Comparison of ENCODE assay signal across 8 cellular contexts in genomic region chr19:16627928-16628182, GRCh38. TPM values are rescaled to one million over a fixed set of nuclear protein-coding genes. Genes with fewer than 3 reads are reported as not detected.
DNase-seq lines count a peak whose midpoint lies in the region; ATAC-seq and TF ChIP-seq lines count a peak whose summit lies in the region.

No MANE protein-coding gene starts in this region.

- peaks cover 47 to 54% (median 52%) of the 10 kb centered on the region in 3 donors for H3K4me1 Mint-ChIP-seq in T-cell

- peaks cover 41 to 54% of the 10 kb centered on the region in 2 donors for H3K4me1 ChIP-seq in gastrocnemius medialis

- peak overlapping the region; percentile 86 to 99 (median 92) for H3K27ac ChIP-seq in gastrocnemius medialis

- intact Hi-C loops in gastrocnemius medialis (cut with DNase I; ENCODE audit: low total_unique reads): loop anchor here (2.0 to 5.0 kb wide), 6 partner anchors 21 to 181 kb away; partner anchors contain the start of genes CHERP, SLC35E1, SMIM7 and TMEM38A

- peaks cover 11% of the 10 kb centered on the region for H3K36me3 Mint-ChIP-seq in T-cell

- no peaks in the 10 kb centered on the region for H3K9me3 ChIP-seq in gastrocnemius medialis

- no peak for TF ChIP-seq POLR2A in gastrocnemius medialis (IDR thresholded peaks at IDR 0.05)

- peaks cover 0 to 12% of the 10 kb centered on the region in 2 donors for H3K36me3 ChIP-seq in gastrocnemius medialis

- no peaks in the 10 kb centered on the region for H3K27me3 Mint-ChIP-seq in T-cell

- POLR2A ChIA-PET in T-cell (lab: Charles Lee): interaction anchor here (0.5 to 2.8 kb wide), 4 partner anchors 37 to 44 kb away, joined by 3 to 13 read pairs (median 7); no protein-coding TSS in a partner anchor
- POLR2A ChIA-PET in GM10248 (lab: Yijun Ruan, JAX): interaction anchor here (0.6 to 2.8 kb wide), 5 partner anchors 10 to 40 kb away, joined by 3 to 14 read pairs (median 6); partner anchors contain the start of genes SMIM7 and TMEM38A

- peak in 1 of 34 experiments; percentile 3 for DNase-seq in T-cell
- no peak for DNase-seq in foreskin fibroblast
- DNase-seq in gastrocnemius medialis: no peak
- DNase-seq in GM10248 (ENCODE audit: extremely low spot score): no peak
- no peak for DNase-seq in ureter (ENCODE audit: low spot score)
- no peak for DNase-seq in RPMI8226
- DNase-seq in activated CD8-positive, alpha-beta memory T cell treated with anti-CD3 and anti-CD28 coated beads, Interleukin-2, amount 50 U/mL, for 48 hours: no peak

- peak overlapping the region; percentile 85 to 97 (median 90) for H3K4me3 Mint-ChIP-seq in T-cell

- CTCF ChIA-PET in T-cell (lab: Charles Lee) (interaction anchor here (0.6 kb wide), 2 partner anchors 261 to 532 kb away, joined by 3 to 5 read pairs; no protein-coding TSS in a partner anchor), GM10248 (lab: Yijun Ruan, JAX) (interaction anchor here (0.7 to 2.3 kb wide), 5 partner anchors 10 to 186 kb away, joined by 3 to 8 read pairs (median 4); no protein-coding TSS in a partner anchor)

- TF ChIP-seq CTCF in foreskin fibroblast (IDR thresholded peaks at IDR 0.05; ENCODE audit: low read depth, low read length) (no peak), gastrocnemius medialis (IDR thresholded peaks at IDR 0.05 in 4 of 5, conservative IDR thresholded peaks at IDR 0.05 in 1 of 5) (no peak), GM10248 (IDR thresholded peaks at IDR 0.05; ENCODE audit: control extremely low read depth, extremely low read depth, low read depth, missing control alignments) (no peak)

- peak overlapping the region; percentile 94 for H3K4me3 ChIP-seq in GM08714 (ENCODE audit: low read length)
- H3K4me3 ChIP-seq in foreskin fibroblast (ENCODE audit: low read depth in 1 of 2, low read length in 2 of 2): peak overlapping the region; percentile 93 to 97
- H3K4me3 ChIP-seq in gastrocnemius medialis: peak overlapping the region; percentile 86 to 98 (median 86)

- H3K27ac Mint-ChIP-seq in T-cell: no peak overlapping the region

- no peaks in the 10 kb centered on the region for H3K9me3 Mint-ChIP-seq in T-cell

- no peaks in the 10 kb centered on the region for H3K27me3 ChIP-seq in gastrocnemius medialis

- in situ Hi-C loops in gastrocnemius medialis (cut with MboI; ENCODE audit: low sequenced_read_pairs in 4 of 4): no loop called here

- ATAC-seq in T-cell (replicated peaks in 1 of 4) (peak in 1 of 4 experiments; percentile 0), gastrocnemius medialis (peak in 1 of 2 donors; percentile 4)

RNA-seq across cellular contexts. Expression of gene MED26, which starts 0.1 kb away (rescaled TPM):
- total RNA-seq in T-cell: 10 to 100 TPM; 14.7 to 42.0 (median 21.1) TPM
- total RNA-seq in gastrocnemius medialis: 10 to 100 TPM in 2 of 4 donors, 1 to 10 TPM in 2; 5.7 to 15.7 (median 9.4) TPM
- total RNA-seq in ureter: 14.1 TPM

RNA-seq across cellular contexts. Expression of gene SMIM7, which starts 32.1 kb away (rescaled TPM):
- total RNA-seq in T-cell (10 to 100 TPM; 56.7 to 77.6 (median 73.1) TPM), gastrocnemius medialis (10 to 100 TPM; 36.4 to 60.5 (median 49.8) TPM), ureter (117 TPM)

RNA-seq across cellular contexts. Expression of gene TMEM38A, which starts 33.1 kb away (rescaled TPM):
- total RNA-seq in T-cell (1 to 10 TPM in 2 of 5 donors, under 1 TPM in 3; 0.45 to 2.0 (median 0.77) TPM), gastrocnemius medialis (100 to 1,000 TPM; 101 to 256 (median 182) TPM), ureter (3.2 TPM)

RNA-seq across cellular contexts. Expression of gene SLC35E1, which starts 55.6 kb away (rescaled TPM):
- 10 to 100 TPM; 32.7 to 67.5 (median 36.9) TPM for total RNA-seq in T-cell
- 10 to 100 TPM; 24.1 to 60.3 (median 40.1) TPM for total RNA-seq in gastrocnemius medialis
- total RNA-seq in ureter: 62.3 TPM

Comparison
In these comparisons a context has a peak if more than half of its experiments do, and no peak if none do; other contexts are left out.
1. RNA of gene TMEM38A, which starts 33.1 kb away (total RNA-seq): 101 to 256 TPM in gastrocnemius medialis; 3.2 TPM in ureter (single experiment) and 0.45 to 2.0 TPM in T-cell; every median in the first group is over 10 times any median in the second.
2. Peak in every context shown above with its lines, with median percentiles within 50 percentile points of each other: H3K4me3 ChIP-seq.